1 cellular context compared by ENCODE assay signal in genomic region chr1:94636625-94637024, GRCh38.
TF ChIP-seq lines count a peak whose summit lies in the region.

No MANE protein-coding gene starts in this region.

TF ChIP-seq in WTC11, 78 proteins besides CTCF, POLR2A, EP300 and RAD21 (continued from another document):
- TF ChIP-seq CBFB (CRISPR knock-in tag; IDR thresholded peaks at IDR 0.05; ENCODE audit: low read depth): no peak
- no peak for TF ChIP-seq ELF4 (CRISPR knock-in tag; IDR thresholded peaks at IDR 0.05; ENCODE audit: low read depth)
- no peak for TF ChIP-seq ZNF396 (CRISPR knock-in tag; IDR thresholded peaks at IDR 0.05; ENCODE audit: borderline replicate concordance)
- TF ChIP-seq NR2C2 (CRISPR knock-in tag; IDR thresholded peaks at IDR 0.05): no peak
- TF ChIP-seq TCF7 (CRISPR knock-in tag; IDR thresholded peaks at IDR 0.05; ENCODE audit: low read depth): no peak
- no peak for TF ChIP-seq NFYB (CRISPR knock-in tag; conservative IDR thresholded peaks at IDR 0.05; ENCODE audit: low read depth)
TF ChIP-seq in WTC11: peak in this region for 0.
